ENCODE assay signal across 7 cellular contexts in the genomic region with DNA sequence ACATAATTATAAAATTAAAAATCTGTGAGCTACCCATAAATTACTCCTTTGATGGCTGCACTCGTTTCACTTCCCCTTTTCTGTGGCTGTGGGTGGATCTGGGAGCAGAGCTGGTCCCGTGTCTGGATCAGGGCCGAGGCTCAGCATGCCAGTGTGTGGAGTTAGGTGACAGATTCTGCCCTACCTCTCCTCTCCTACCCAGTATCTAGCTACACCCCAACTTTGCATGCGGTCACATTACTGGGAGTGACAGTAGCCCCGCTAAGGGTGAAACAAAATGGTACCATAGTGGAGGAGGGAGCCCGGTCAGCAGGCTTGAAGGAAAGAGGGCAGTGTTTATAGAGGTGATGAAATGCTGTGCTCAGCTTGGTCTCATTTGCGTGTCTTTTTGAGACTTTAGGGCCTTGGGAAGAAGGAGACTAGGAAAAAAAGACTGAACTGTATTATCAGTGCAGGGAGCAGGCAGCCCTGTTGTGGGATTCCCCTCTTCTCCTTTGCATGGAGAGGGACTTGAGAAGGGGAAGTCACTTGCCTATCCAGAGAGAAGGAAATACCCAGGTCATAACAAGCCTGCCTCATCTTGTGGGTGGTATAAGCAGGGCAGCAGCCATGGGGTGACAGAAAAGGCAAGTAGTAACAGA. TPM values are rescaled to one million over a fixed set of nuclear protein-coding genes. Genes with fewer than 3 reads are reported as not detected.
DNase-seq lines count a peak whose midpoint lies in the region; ATAC-seq and TF ChIP-seq lines count a peak whose summit lies in the region.

No MANE protein-coding gene starts in this region.

- no peak overlapping the region for H2BK5ac ChIP-seq in trophoblast cell (ENCODE audit: low read depth, low read length, poor library complexity)

- no peaks in the 10 kb centered on the region for H3K36me3 ChIP-seq in trophoblast cell (ENCODE audit: control insufficient read depth in 1 of 2, insufficient read depth in 2 of 2, low read length in 2 of 2)
- no peaks in the 10 kb centered on the region for H3K36me3 ChIP-seq in BE2C

- H4K8ac ChIP-seq in trophoblast cell (ENCODE audit: low read depth, low read length), result no peak overlapping the region

- H3K9me3 ChIP-seq in trophoblast cell (ENCODE audit: insufficient read depth, low read depth, low read length), result no peaks in the 10 kb centered on the region
- no peaks in the 10 kb centered on the region for H3K9me3 ChIP-seq in BE2C

- H4K91ac ChIP-seq in trophoblast cell (ENCODE audit: low read depth, low read length), result no peak overlapping the region

- H3K4me1 ChIP-seq in trophoblast cell (ENCODE audit: control insufficient read depth in 1 of 2, insufficient read depth in 2 of 2, low read length in 2 of 2), result peaks cover 4 to 12% of the 10 kb centered on the region in 2 experiments
- H3K4me1 ChIP-seq in BE2C, result peaks cover 17% of the 10 kb centered on the region

- H3K4ac ChIP-seq in trophoblast cell (ENCODE audit: low read depth, low read length), result peak overlapping the region; percentile 60

- no peak overlapping the region for H3K23ac ChIP-seq in trophoblast cell (ENCODE audit: low read length)

- peak; percentile 81 for DNase-seq in NOMO-1 treated with DMSO at 0.1 percent for 48 hours (lab: John Stamatoyannopoulos, UW; ENCODE audit: unreplicated experiment)
- no peak for DNase-seq in trophoblast cell
- DNase-seq in NCI-H2227 (lab: John Stamatoyannopoulos, UW; ENCODE audit: unreplicated experiment), result no peak
- DNase-seq in BE2C, result no peak
- no peak for DNase-seq in T-helper 9 cell

- H2AK5ac ChIP-seq in trophoblast cell (ENCODE audit: low read length), result no peak overlapping the region

- no peak overlapping the region for H2BK120ac ChIP-seq in trophoblast cell (ENCODE audit: insufficient read depth, low read length, poor library complexity)

- H3K79me2 ChIP-seq in trophoblast cell (ENCODE audit: control insufficient read depth, insufficient read depth, low read length, poor library complexity), result peaks cover 5% of the 10 kb centered on the region

- no peak overlapping the region for H4K12ac ChIP-seq in trophoblast cell (ENCODE audit: low read depth, low read length)

- no peak for TF ChIP-seq CTCF in BE2C (IDR thresholded peaks at IDR 0.05; ENCODE audit: low read depth, low read length)

- no peak overlapping the region for H3K27ac ChIP-seq in trophoblast cell (ENCODE audit: low read depth, low read length)

- no CpG with 5 or more reads among the region's 7 CpGs for WGBS in trophoblast cell (ENCODE audit: extremely low coverage, insufficient coverage, insufficient read length)

- H3K18ac ChIP-seq in trophoblast cell (ENCODE audit: low read length), result peak overlapping the region; percentile 8

- no peaks in the 10 kb centered on the region for H3K79me1 ChIP-seq in trophoblast cell (ENCODE audit: low read length)

- ATAC-seq in GM18873 (IDR thresholded peaks at IDR 0.05; ENCODE audit: low FRiP score, unreplicated experiment) (peak; percentile 52), HG02642 (IDR thresholded peaks at IDR 0.05; ENCODE audit: poor library complexity, unreplicated experiment) (peak; percentile 67)

- no peak overlapping the region for H2BK12ac ChIP-seq in trophoblast cell (ENCODE audit: low read length)

- no peak overlapping the region for H2AFZ ChIP-seq in trophoblast cell (ENCODE audit: insufficient read depth, low read length, poor library complexity)

- H3K27me3 ChIP-seq in trophoblast cell (ENCODE audit: insufficient read depth, low read length), result no peaks in the 10 kb centered on the region
- no peaks in the 10 kb centered on the region for H3K27me3 ChIP-seq in BE2C

- H3K4me2 ChIP-seq in trophoblast cell (ENCODE audit: low read length), result no peak overlapping the region

- no peak overlapping the region for H3K9ac ChIP-seq in trophoblast cell (ENCODE audit: low read length)

- H3K4me3 ChIP-seq in trophoblast cell (ENCODE audit: low read depth, low read length) (no peak overlapping the region), BE2C (ENCODE audit: low read depth, low read length) (no peak overlapping the region)

- no peak overlapping the region for H3K14ac ChIP-seq in trophoblast cell (ENCODE audit: low read length)

RNA-seq across cellular contexts. Expression of a gene that starts 48.4 kb away (rescaled TPM):
- 18.2 and 18.7 TPM in 2 replicates for polyA plus RNA-seq in trophoblast cell (2013)
- polyA plus RNA-seq in BE2C (2012; ENCODE audit: insufficient read depth, insufficient read length, low read depth), result 4.3 TPM
